12 cellular contexts compared by ENCODE assay signal in the genomic region with DNA sequence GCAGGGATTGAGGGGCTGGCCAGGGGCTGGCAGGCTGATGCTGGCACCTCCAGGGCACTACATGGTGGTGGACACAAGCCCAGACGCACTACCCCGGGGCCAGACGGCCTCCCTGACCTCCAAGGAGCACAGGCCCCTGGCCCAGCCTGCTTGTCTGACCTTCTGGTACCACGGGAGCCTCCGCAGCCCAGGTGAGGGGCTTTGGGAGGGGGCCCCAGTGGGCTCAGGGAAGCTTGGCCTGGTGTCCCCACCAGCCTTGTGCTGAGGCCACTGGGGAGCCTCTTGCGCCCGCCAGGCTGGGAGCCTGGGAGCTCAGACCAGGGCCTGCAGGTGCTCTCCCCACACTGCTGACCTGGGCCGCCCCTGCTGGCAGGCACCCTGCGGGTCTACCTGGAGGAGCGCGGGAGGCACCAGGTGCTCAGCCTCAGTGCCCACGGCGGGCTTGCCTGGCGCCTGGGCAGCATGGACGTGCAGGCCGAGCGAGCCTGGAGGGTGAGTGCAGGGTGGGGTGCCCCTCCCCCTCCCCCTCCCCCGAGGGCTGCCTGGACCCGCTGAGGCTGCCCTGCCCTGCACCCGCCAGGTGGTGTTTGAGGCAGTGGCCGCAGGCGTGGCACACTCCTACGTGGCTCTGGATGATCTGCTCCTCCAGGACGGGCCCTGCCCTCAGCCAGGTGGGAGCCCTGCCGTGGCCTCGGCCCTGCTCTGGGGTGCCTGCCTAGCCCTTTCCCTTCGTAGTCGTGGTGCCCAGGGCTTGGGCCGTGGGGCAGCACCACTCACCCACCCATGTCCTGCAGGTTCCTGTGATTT. TPM values are rescaled to one million over a fixed set of nuclear protein-coding genes. Genes with fewer than 3 reads are reported as not detected.
A peak's percentile ranks its signal among the peaks of the same experiment; 100 is the strongest.
DNase-seq lines count a peak whose midpoint lies in the region; ATAC-seq and TF ChIP-seq lines count a peak whose summit lies in the region.
"Had no signal": no experiment of that assay in that cellular context is flagged by ENCODE, and none has a peak within 500 bp of the region (broad histone marks: within the 10 kb centered on the region; RNA-seq: fewer than 3 reads in every experiment).

No MANE protein-coding gene starts in this region.

- ATAC-seq in Right ventricle myocardium superior (ENCODE audit: poor library complexity) = no peak
- ATAC-seq in Right ventricle myocardium inferior = no peak
- no peak for ATAC-seq in right cardiac atrium
- ATAC-seq in stimulated activated effector memory CD8-positive, alpha-beta T cell treated with anti-CD3 and anti-CD28 coated beads, Interleukin-12 subunit alpha, Interleukin-12 subunit beta, amount 100 ng/mL, for 72 hours = no peak
- no peak for ATAC-seq in HG03521 (IDR thresholded peaks at IDR 0.05; ENCODE audit: unreplicated experiment)
- ATAC-seq: activated CD4-positive, CD25-positive, alpha-beta regulatory T cell treated with anti-CD3 and anti-CD28 coated beads, Interleukin-2, amount 50 U/mL, for 24 hours had no signal

- H3K36me3 ChIP-seq in Peyer's patch = peaks cover 0 to 21% (median 0%) of the 10 kb centered on the region in 3 donors

- H3K27me3 ChIP-seq in Peyer's patch (no peaks in the 10 kb centered on the region), right cardiac atrium (ENCODE audit: control insufficient read depth, insufficient read depth) (no peaks in the 10 kb centered on the region)

- H3K9me3 Mint-ChIP-seq in stimulated activated effector memory CD8-positive, alpha-beta T cell treated with anti-CD3 and anti-CD28 coated beads, Interleukin-12 subunit alpha, Interleukin-12 subunit beta, amount 100 ng/mL, for 72 hours = no peaks in the 10 kb centered on the region
- H3K9me3 Mint-ChIP-seq: brain, memory B cell had no signal

- H3K27ac ChIP-seq in Peyer's patch (peak overlapping the region in 3 of 4 donors; percentile 83 to 96 (median 91)), right cardiac atrium (ENCODE audit: low read length) (no peak overlapping the region)

- H3K27ac Mint-ChIP-seq in stimulated activated effector memory CD8-positive, alpha-beta T cell treated with anti-CD3 and anti-CD28 coated beads, Interleukin-12 subunit alpha, Interleukin-12 subunit beta, amount 100 ng/mL, for 72 hours = peak overlapping the region; percentile 50
- H3K27ac Mint-ChIP-seq: brain, memory B cell had no signal

- DNase-seq in Right ventricle myocardium superior (peak; percentile 32), Right ventricle myocardium inferior (ENCODE audit: missing footprints) (no peak), Peyer's patch (peak in 2 of 3 donors; percentile 77 to 86), right cardiac atrium (peak in 2 of 3 donors; percentile 47 to 56), NCI-H526 (lab: John Stamatoyannopoulos, UW) (no peak), middle frontal gyrus (ENCODE audit: extremely low spot score, low spot score) (no peak)
- DNase-seq in stimulated activated effector memory CD8-positive, alpha-beta T cell treated with anti-CD3 and anti-CD28 coated beads, Interleukin-12 subunit alpha, Interleukin-12 subunit beta, amount 100 ng/mL, for 72 hours (ENCODE audit: low spot score in 2 of 2) = no peak
- DNase-seq: NCI-H1436 had no signal

- H3K4me1 ChIP-seq in Peyer's patch (peaks cover 0 to 55% (median 10%) of the 10 kb centered on the region in 4 donors), right cardiac atrium (ENCODE audit: control insufficient read depth, insufficient read depth, low read length) (no peaks in the 10 kb centered on the region)

- WGBS in right cardiac atrium = 85% methylated on average over 29 of the region's 29 CpGs

- peak in 1 of 2 donors; percentile 40 for TF ChIP-seq POLR2A in Peyer's patch (IDR thresholded peaks at IDR 0.05)

- H3K36me3 Mint-ChIP-seq in stimulated activated effector memory CD8-positive, alpha-beta T cell treated with anti-CD3 and anti-CD28 coated beads, Interleukin-12 subunit alpha, Interleukin-12 subunit beta, amount 100 ng/mL, for 72 hours = peaks cover 17% of the 10 kb centered on the region

- no peaks in the 10 kb centered on the region for H3K9me3 ChIP-seq in Peyer's patch
- H3K9me3 ChIP-seq in right cardiac atrium (ENCODE audit: control insufficient read depth, low read length) = no peaks in the 10 kb centered on the region

- H3K4me1 Mint-ChIP-seq in stimulated activated effector memory CD8-positive, alpha-beta T cell treated with anti-CD3 and anti-CD28 coated beads, Interleukin-12 subunit alpha, Interleukin-12 subunit beta, amount 100 ng/mL, for 72 hours = no peaks in the 10 kb centered on the region

- no peak overlapping the region for H3K4me3 Mint-ChIP-seq in stimulated activated effector memory CD8-positive, alpha-beta T cell treated with anti-CD3 and anti-CD28 coated beads, Interleukin-12 subunit alpha, Interleukin-12 subunit beta, amount 100 ng/mL, for 72 hours
- H3K4me3 Mint-ChIP-seq: brain, memory B cell had no signal

- H3K4me3 ChIP-seq in Peyer's patch = no peak overlapping the region
- no peak overlapping the region for H3K4me3 ChIP-seq in right cardiac atrium (ENCODE audit: low read length)

- intact Hi-C loops in Right ventricle myocardium superior (cut with DNase I) (no loop called here), Right ventricle myocardium inferior (cut with DNase I) (no loop called here), right cardiac atrium (cut with DNase I) (loop anchor here in 2 of 4 donors (5.0 to 10.0 kb wide), 2 partner anchors 56 to 87 kb away; partner anchors contain the start of genes C8G (in 1 of the 2) and FBXW5 (in 1 of the 2))

- TF ChIP-seq CTCF in Peyer's patch (IDR thresholded peaks at IDR 0.05) = peak in 3 of 6 experiments; percentile 31 to 35 (median 31)

RNA-seq across cellular contexts. Expression of gene MAMDC4, which starts 5.7 kb away (rescaled TPM):
- 13.2 TPM for total RNA-seq in Right ventricle myocardium superior
- total RNA-seq in Right ventricle myocardium inferior = 12.8 TPM
- 10 to 100 TPM; 30.8 to 50.4 (median 41.4) TPM for total RNA-seq in Peyer's patch
- total RNA-seq in right cardiac atrium = 10 to 100 TPM in 1 of 4 donors, 1 to 10 TPM in 3; 3.0 to 10.8 (median 5.8) TPM
- 5.2 TPM for polyA plus RNA-seq in right cardiac atrium

RNA-seq across cellular contexts. Expression of gene EDF1, which starts 8.3 kb away (rescaled TPM):
- 325 TPM for total RNA-seq in Right ventricle myocardium superior
- 358 TPM for total RNA-seq in Right ventricle myocardium inferior
- 100 to 1,000 TPM; 299 to 676 (median 475) TPM for total RNA-seq in Peyer's patch
- total RNA-seq in right cardiac atrium = 100 to 1,000 TPM; 279 to 331 (median 301) TPM
- 417 TPM for polyA plus RNA-seq in right cardiac atrium

RNA-seq across cellular contexts. Expression of gene PHPT1, which starts 8.6 kb away (rescaled TPM):
- 345 TPM for total RNA-seq in Right ventricle myocardium superior
- total RNA-seq in Right ventricle myocardium inferior = 358 TPM
- total RNA-seq in Peyer's patch = 100 to 1,000 TPM in 2 of 4 donors, 10 to 100 TPM in 2; 66.0 to 120 (median 96.5) TPM
- total RNA-seq in right cardiac atrium = 100 to 1,000 TPM; 176 to 227 (median 203) TPM
- polyA plus RNA-seq in right cardiac atrium = 329 TPM

RNA-seq across cellular contexts. Expression of gene AJM1, which starts 15.5 kb away (rescaled TPM):
- total RNA-seq in Right ventricle myocardium superior (7.3 TPM), Right ventricle myocardium inferior (8.6 TPM), Peyer's patch (10 to 100 TPM in 2 of 4 donors, 1 to 10 TPM in 2; 4.1 to 17.4 (median 9.2) TPM), right cardiac atrium (10 to 100 TPM in 1 of 4 donors, 1 to 10 TPM in 3; 4.4 to 11.5 (median 8.0) TPM)
- polyA plus RNA-seq in right cardiac atrium = 4.3 TPM

RNA-seq across cellular contexts. Expression of gene TRAF2, which starts 28.5 kb away (rescaled TPM):
- total RNA-seq in Right ventricle myocardium superior = 9.1 TPM
- 12.6 TPM for total RNA-seq in Right ventricle myocardium inferior
- 10 to 100 TPM; 17.5 to 75.1 (median 22.2) TPM for total RNA-seq in Peyer's patch
- 10 to 100 TPM in 1 of 4 donors, 1 to 10 TPM in 3; 6.1 to 10.2 (median 8.6) TPM for total RNA-seq in right cardiac atrium
- polyA plus RNA-seq in right cardiac atrium = 6.7 TPM

Comparison
In these comparisons a context has a peak if more than half of its experiments do, and no peak if none do; other contexts are left out.
1. DNase-seq: peak in Right ventricle myocardium superior (single experiment), Peyer's patch (2 of 3) and right cardiac atrium (2 of 3); none in Right ventricle myocardium inferior (single experiment), stimulated activated effector memory CD8-positive, alpha-beta T cell treated with anti-CD3 and anti-CD28 coated beads, Interleukin-12 subunit alpha, Interleukin-12 subunit beta, amount 100 ng/mL, for 72 hours (0 of 2), NCI-H526 (0 of 2) and middle frontal gyrus (single experiment).